ENCODE assay signal across 1 cellular context in genomic region chr7:127578036-127578684, GRCh38.
TF ChIP-seq lines count a peak whose summit lies in the region.

No MANE protein-coding gene starts in this region.

TF ChIP-seq in H1, 55 proteins besides CTCF, POLR2A, EP300 and RAD21 (continued from another document):
- no peak for TF ChIP-seq E2F6 (IDR thresholded peaks at IDR 0.05)
- TF ChIP-seq TBP (IDR thresholded peaks at IDR 0.05; ENCODE audit: low read depth, low read length) = no peak
- no peak for TF ChIP-seq SAP30 (IDR thresholded peaks at IDR 0.05; ENCODE audit: insufficient read depth, insufficient replicate concordance, low read length)
